In the genomic region with DNA sequence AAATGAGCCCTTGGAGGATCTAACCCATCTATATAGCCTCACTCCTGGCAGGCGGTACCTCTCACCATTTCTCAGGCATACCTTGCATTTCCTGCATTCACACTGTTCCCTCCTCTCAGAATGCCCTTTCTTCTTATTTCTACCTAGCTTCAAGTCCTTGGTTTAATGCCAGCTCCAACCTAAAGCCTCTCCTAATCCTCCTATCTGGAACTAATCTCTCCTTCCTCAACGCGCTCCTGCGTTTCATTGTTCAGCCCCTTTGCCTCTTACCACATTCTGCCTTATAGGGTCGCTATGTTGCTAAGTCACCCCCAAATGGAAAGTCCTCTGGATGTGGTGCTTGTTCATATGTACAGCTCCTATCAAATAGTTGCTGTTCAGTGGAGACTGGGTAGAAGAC, we compare ENCODE assay signal across 16 cellular contexts.
DNase-seq lines count a peak whose midpoint lies in the region; ATAC-seq and TF ChIP-seq lines count a peak whose summit lies in the region.
"Had no signal": no experiment of that assay in that cellular context is flagged by ENCODE, and none has a peak within 500 bp of the region (broad histone marks: within the 10 kb centered on the region; RNA-seq: fewer than 3 reads in every experiment).

No MANE protein-coding gene starts in this region.

- H3K27me3 Mint-ChIP-seq in brain (no peaks in the 10 kb centered on the region), neural progenitor cell (ENCODE audit: insufficient read depth, low read depth) (peaks cover 4% of the 10 kb centered on the region)
- no peaks in the 10 kb centered on the region for H3K27me3 Mint-ChIP-seq in CD8-positive, alpha-beta T cell (ENCODE audit: low read depth)

- H3K27me3 ChIP-seq in neural progenitor cell: no peaks in the 10 kb centered on the region
- no peaks in the 10 kb centered on the region for H3K27me3 ChIP-seq in CD8-positive, alpha-beta T cell (ENCODE audit: insufficient read depth, low read length)
- peaks cover 8% of the 10 kb centered on the region for H3K27me3 ChIP-seq in upper lobe of right lung

- H3K9me3 ChIP-seq in HEK293 (ENCODE audit: control insufficient read depth, insufficient read depth, low read depth, low read length) (no peaks in the 10 kb centered on the region), neural progenitor cell (ENCODE audit: low read depth) (no peaks in the 10 kb centered on the region), upper lobe of right lung (no peaks in the 10 kb centered on the region)
- no peaks in the 10 kb centered on the region for H3K9me3 ChIP-seq in CD8-positive, alpha-beta T cell (ENCODE audit: low read length)

- H3K4me2 ChIP-seq in neural progenitor cell: no peak overlapping the region
- H3K4me2 ChIP-seq: GM23338 had no signal

- H3K9ac ChIP-seq in neural progenitor cell: no peak overlapping the region

- no peaks in the 10 kb centered on the region for H3K36me3 ChIP-seq in HEK293 (ENCODE audit: control insufficient read depth in 2 of 2, insufficient read depth in 1 of 2, low read length in 2 of 2)
- H3K36me3 ChIP-seq in neural progenitor cell: no peaks in the 10 kb centered on the region
- no peaks in the 10 kb centered on the region for H3K36me3 ChIP-seq in CD8-positive, alpha-beta T cell (ENCODE audit: insufficient read depth, low read length)
- H3K36me3 ChIP-seq in upper lobe of right lung: no peaks in the 10 kb centered on the region

- H3K9me3 Mint-ChIP-seq in brain: peaks cover 0 to 3% (median 0%) of the 10 kb centered on the region in 5 experiments
- no peaks in the 10 kb centered on the region for H3K9me3 Mint-ChIP-seq in neural progenitor cell
- H3K9me3 Mint-ChIP-seq in CD8-positive, alpha-beta T cell: no peaks in the 10 kb centered on the region
- H3K9me3 Mint-ChIP-seq: CD4-positive, alpha-beta T cell; GM23338; HFFc6 had no signal

- peaks cover 43% of the 10 kb centered on the region for H3F3A ChIP-seq in neural progenitor cell (ENCODE audit: low read depth)

- no peak overlapping the region for H2AFZ ChIP-seq in neural progenitor cell (replicated peaks)
- H2AFZ ChIP-seq: GM23338 had no signal

- CTCF ChIA-PET in HEK293 (lab: Yijun Ruan, JAX): interaction anchor here (0.6 to 0.7 kb wide), 3 partner anchors 17 to 298 kb away, joined by 3 read pairs; no protein-coding TSS in a partner anchor
- CTCF ChIA-PET in CD8-positive, alpha-beta T cell (lab: Charles Lee): no interaction called here

- H3K36me3 Mint-ChIP-seq in brain (no peaks in the 10 kb centered on the region), neural progenitor cell (no peaks in the 10 kb centered on the region)
- no peaks in the 10 kb centered on the region for H3K36me3 Mint-ChIP-seq in CD8-positive, alpha-beta T cell

- peak overlapping the region; percentile 37; the same call in 1 of the 2 replicates for H3K27ac ChIP-seq in HEK293 (ENCODE audit: extremely low read depth, low read depth, low read length)
- H3K27ac ChIP-seq in neural progenitor cell: no peak overlapping the region
- H3K27ac ChIP-seq in CD8-positive, alpha-beta T cell (ENCODE audit: low read depth, low read length): no peak overlapping the region
- no peak overlapping the region for H3K27ac ChIP-seq in upper lobe of right lung
- H3K27ac ChIP-seq: C4-2B had no signal

- peak overlapping the region in 3 of 5 experiments; percentile 8 to 65 (median 20) for H3K27ac Mint-ChIP-seq in brain
- peak overlapping the region; percentile 42 for H3K27ac Mint-ChIP-seq in neural progenitor cell
- no peak overlapping the region for H3K27ac Mint-ChIP-seq in CD8-positive, alpha-beta T cell
- H3K27ac Mint-ChIP-seq: CD4-positive, alpha-beta T cell; GM23338; HFFc6 had no signal

- H3K4me1 Mint-ChIP-seq in brain (peaks cover 60% of the 10 kb centered on the region), neural progenitor cell (peaks cover 61% of the 10 kb centered on the region)
- no peaks in the 10 kb centered on the region for H3K4me1 Mint-ChIP-seq in CD8-positive, alpha-beta T cell (ENCODE audit: low read depth)

- H3K79me2 ChIP-seq in neural progenitor cell (ENCODE audit: low read depth): no peaks in the 10 kb centered on the region

- no peak for ATAC-seq in CD8-positive, alpha-beta T cell
- ATAC-seq in HG02610 (IDR thresholded peaks at IDR 0.05; ENCODE audit: unreplicated experiment) (no peak), upper lobe of right lung (no peak)
- ATAC-seq: GM23338 had no signal

- H3K4me3 ChIP-seq in HEK293 (ENCODE audit: low read depth, low read length): no peak overlapping the region
- H3K4me3 ChIP-seq in neural progenitor cell: no peak overlapping the region
- no peak overlapping the region for H3K4me3 ChIP-seq in CD8-positive, alpha-beta T cell (ENCODE audit: low read depth, low read length)
- H3K4me3 ChIP-seq in upper lobe of right lung: no peak overlapping the region
- H3K4me3 ChIP-seq: GM23338 had no signal

- no peaks in the 10 kb centered on the region for H4K20me1 ChIP-seq in neural progenitor cell (ENCODE audit: low read depth)

- H3K4me1 ChIP-seq in HEK293 (ENCODE audit: control insufficient read depth, insufficient read depth, low read length) (peaks cover 19% of the 10 kb centered on the region), neural progenitor cell (peaks cover 51% of the 10 kb centered on the region), upper lobe of right lung (no peaks in the 10 kb centered on the region)
- no peaks in the 10 kb centered on the region for H3K4me1 ChIP-seq in CD8-positive, alpha-beta T cell (ENCODE audit: insufficient read depth, low read length)

- POLR2A ChIA-PET in HEK293 (lab: Yijun Ruan, JAX): no interaction called here
- POLR2A ChIA-PET in CD8-positive, alpha-beta T cell (lab: Charles Lee): no interaction called here

- intact Hi-C loops in CD8-positive, alpha-beta T cell (cut with DNase I, micrococcal nuclease): no loop called here
- intact Hi-C loops in upper lobe of right lung (cut with DNase I): no loop called here

- no peak for TF ChIP-seq CTCF in HEK293 (tag by site-specific recombination; IDR thresholded peaks at IDR 0.05)
- no peak for TF ChIP-seq CTCF in brain (conservative IDR thresholded peaks at IDR 0.05)
- TF ChIP-seq CTCF in neural progenitor cell (IDR thresholded peaks at IDR 0.05): no peak
- TF ChIP-seq CTCF in CD8-positive, alpha-beta T cell (IDR thresholded peaks at IDR 0.05): no peak
- TF ChIP-seq CTCF in upper lobe of right lung (IDR thresholded peaks at IDR 0.05): no peak

- H3K4me3 Mint-ChIP-seq in brain (peak overlapping the region in 1 of 5 experiments; percentile 13), neural progenitor cell (peak overlapping the region; percentile 10)
- H3K4me3 Mint-ChIP-seq in CD8-positive, alpha-beta T cell: no peak overlapping the region
- H3K4me3 Mint-ChIP-seq: CD4-positive, alpha-beta T cell; GM23338; HFFc6 had no signal

- peak; percentile 30 for DNase-seq in neural progenitor cell (ENCODE audit: low spot score)
- no peak for DNase-seq in CD8-positive, alpha-beta T cell
- no peak for DNase-seq in NOMO-1 (lab: John Stamatoyannopoulos, UW; ENCODE audit: unreplicated experiment in 2 of 2)
- DNase-seq in upper lobe of right lung: no peak
- DNase-seq: ACHN; CD4-positive, alpha-beta T cell; DMS153; DMS79; GF-D8; HCEC 1CT; HFFc6 had no signal

TF ChIP-seq in HEK293, 187 proteins besides CTCF, POLR2A, EP300 and RAD21:
- TF ChIP-seq, protein P1, sequence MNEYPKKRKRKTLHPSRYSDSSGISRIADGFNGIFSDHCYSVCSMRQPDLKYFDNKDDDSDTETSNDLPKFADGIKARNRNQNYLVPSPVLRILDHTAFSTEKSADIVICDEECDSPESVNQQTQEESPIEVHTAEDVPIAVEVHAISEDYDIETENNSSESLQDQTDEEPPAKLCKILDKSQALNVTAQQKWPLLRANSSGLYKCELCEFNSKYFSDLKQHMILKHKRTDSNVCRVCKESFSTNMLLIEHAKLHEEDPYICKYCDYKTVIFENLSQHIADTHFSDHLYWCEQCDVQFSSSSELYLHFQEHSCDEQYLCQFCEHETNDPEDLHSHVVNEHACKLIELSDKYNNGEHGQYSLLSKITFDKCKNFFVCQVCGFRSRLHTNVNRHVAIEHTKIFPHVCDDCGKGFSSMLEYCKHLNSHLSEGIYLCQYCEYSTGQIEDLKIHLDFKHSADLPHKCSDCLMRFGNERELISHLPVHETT (tag by site-specific recombination; IDR thresholded peaks at IDR 0.05): no peak
- TF ChIP-seq ZNF645 (tag by site-specific recombination; IDR thresholded peaks at IDR 0.05) (no peak), GFI1B (tag by site-specific recombination; IDR thresholded peaks at IDR 0.05) (no peak), ZNF302 (tag by site-specific recombination; IDR thresholded peaks at IDR 0.05; ENCODE audit: low read depth) (no peak), ZNF692 (tag by site-specific recombination; IDR thresholded peaks at IDR 0.05) (no peak), ZNF423 (tag by site-specific recombination; IDR thresholded peaks at IDR 0.05) (no peak)
TF ChIP-seq in HEK293: peak in this region for 0.
